ENCODE assay signal across 7 cellular contexts in the genomic region with DNA sequence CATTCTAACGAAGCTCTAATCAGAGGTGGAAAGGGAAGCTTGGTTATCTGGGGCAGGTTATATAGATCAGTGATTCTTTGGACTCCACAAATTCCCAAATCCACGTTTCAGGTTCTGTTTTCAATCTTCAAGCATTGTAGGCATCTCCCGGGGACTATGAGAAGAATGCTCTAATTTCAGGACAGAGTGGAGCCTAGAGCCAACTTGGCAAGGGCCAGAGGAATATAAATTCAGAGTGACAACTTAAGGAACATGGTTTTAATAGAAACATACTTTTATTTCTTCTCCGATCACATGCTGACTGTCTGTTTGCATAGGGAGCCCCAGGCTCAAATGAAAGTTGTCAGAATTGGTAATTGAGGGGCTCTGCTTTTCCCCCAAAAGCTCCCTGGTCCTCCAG.
"Had no signal": no experiment of that assay in that cellular context is flagged by ENCODE, and none has a peak within 500 bp of the region (broad histone marks: within the 10 kb centered on the region; RNA-seq: fewer than 3 reads in every experiment).

No MANE protein-coding gene starts in this region.

- H3K9me3 ChIP-seq: HAP-1 had no signal

- H3K4me1 ChIP-seq: HAP-1 had no signal

- DNase-seq: GM23248, GOT3, H7, IMR-90, KG1 had no signal

- H3K4me3 ChIP-seq: GM23248, HAP-1, K562 had no signal

- H3K27ac ChIP-seq: GM23248 had no signal

- H3K9ac ChIP-seq: GM23248 had no signal

- H3K36me3 ChIP-seq: HAP-1 had no signal
